ENCODE assay signal across 8 cellular contexts in the genomic region with DNA sequence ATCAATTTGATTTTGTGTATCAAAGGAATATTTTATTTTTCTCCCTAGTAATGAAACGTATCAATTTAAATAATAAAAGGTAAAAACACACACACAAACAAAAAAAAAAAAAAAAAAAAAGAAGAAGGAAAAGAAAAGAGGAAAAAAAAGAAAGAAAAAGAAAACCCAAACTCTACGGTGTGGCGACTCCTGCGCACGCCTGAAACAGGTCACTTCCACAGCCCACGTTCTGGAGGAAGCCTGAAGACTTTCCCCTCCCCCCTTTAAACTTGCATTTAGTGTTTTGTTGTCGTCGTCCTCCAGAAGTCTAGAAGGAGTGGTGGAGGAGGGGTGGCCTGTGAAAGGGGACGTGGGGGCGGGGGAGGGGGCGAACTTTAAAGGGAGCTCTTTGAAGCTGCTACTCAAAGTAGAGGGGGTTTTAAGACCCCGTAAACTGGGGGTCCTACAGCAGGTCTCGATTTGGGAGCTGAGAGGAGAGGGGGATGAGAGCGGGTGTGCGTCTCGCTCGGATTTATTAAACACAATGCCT. TPM values are rescaled to one million over a fixed set of nuclear protein-coding genes. Genes with fewer than 3 reads are reported as not detected.
DNase-seq lines count a peak whose midpoint lies in the region; ATAC-seq and TF ChIP-seq lines count a peak whose summit lies in the region.

No MANE protein-coding gene starts in this region.

- peaks cover 37% of the 10 kb centered on the region for H3K4me1 Mint-ChIP-seq in WTC11
- peaks cover 30% of the 10 kb centered on the region for H3K4me1 Mint-ChIP-seq in stimulated activated effector memory CD8-positive, alpha-beta T cell treated with anti-CD3 and anti-CD28 coated beads, Interleukin-12 subunit alpha, Interleukin-12 subunit beta, amount 100 ng/mL, for 72 hours

- H3K4me3 Mint-ChIP-seq in WTC11 = peak overlapping the region; percentile 91
- H3K4me3 Mint-ChIP-seq in stimulated activated effector memory CD8-positive, alpha-beta T cell treated with anti-CD3 and anti-CD28 coated beads, Interleukin-12 subunit alpha, Interleukin-12 subunit beta, amount 100 ng/mL, for 72 hours = peak overlapping the region; percentile 96

- no peak for DNase-seq in AG10803 (ENCODE audit: low read depth)
- no peak for DNase-seq in HFF-Myc (ENCODE audit: extremely low read depth, low read depth)
- DNase-seq in WTC11 (ENCODE audit: low spot score) = no peak
- peak; percentile 11 for DNase-seq in glomerular visceral epithelial cell (ENCODE audit: extremely low spot score)
- no peak for DNase-seq in stimulated activated effector memory CD8-positive, alpha-beta T cell treated with anti-CD3 and anti-CD28 coated beads, Interleukin-12 subunit alpha, Interleukin-12 subunit beta, amount 100 ng/mL, for 72 hours (ENCODE audit: low spot score in 2 of 2)
- DNase-seq in kidney glomerular epithelial cell (lab: John Stamatoyannopoulos, UW) = no peak
- no peak for DNase-seq in globus pallidus (ENCODE audit: low spot score)

- peaks cover 27% of the 10 kb centered on the region for H3K27me3 Mint-ChIP-seq in WTC11 (ENCODE audit: low read depth)

- no peaks in the 10 kb centered on the region for H3K36me3 Mint-ChIP-seq in WTC11
- peaks cover 38% of the 10 kb centered on the region for H3K36me3 Mint-ChIP-seq in stimulated activated effector memory CD8-positive, alpha-beta T cell treated with anti-CD3 and anti-CD28 coated beads, Interleukin-12 subunit alpha, Interleukin-12 subunit beta, amount 100 ng/mL, for 72 hours

- TF ChIP-seq CTCF in AG10803 (conservative IDR thresholded peaks at IDR 0.05; ENCODE audit: low read length) (no peak), HFF-Myc (IDR thresholded peaks at IDR 0.05; ENCODE audit: low read depth, low read length, missing control alignments) (no peak), WTC11 (IDR thresholded peaks at IDR 0.05) (no peak)

- H3K4me3 ChIP-seq in AG10803 (ENCODE audit: low read length) = peak overlapping the region; percentile 45
- H3K4me3 ChIP-seq in HFF-Myc (replicated peaks; ENCODE audit: low read depth, low read length) = peak overlapping the region; percentile 23

- 0 out of 2 replicates have a peak overlapping the region, but pooled peaks have one; percentile 60 for H3K27ac Mint-ChIP-seq in WTC11
- peak overlapping the region; percentile 99 for H3K27ac Mint-ChIP-seq in stimulated activated effector memory CD8-positive, alpha-beta T cell treated with anti-CD3 and anti-CD28 coated beads, Interleukin-12 subunit alpha, Interleukin-12 subunit beta, amount 100 ng/mL, for 72 hours

- POLR2A ChIA-PET in WTC11 (lab: Charles Lee) = interaction anchor here (0.6 to 4.6 kb wide), 10 partner anchors 9 to 896 kb away, joined by 3 to 44 read pairs (median 5); no protein-coding TSS in a partner anchor

- CTCF ChIA-PET in WTC11 (lab: Charles Lee) = interaction anchor here (0.6 to 3.6 kb wide), 8 partner anchors 11 to 622 kb away, joined by 3 to 29 read pairs (median 4); no protein-coding TSS in a partner anchor

- ATAC-seq in WTC11 (no peak), HG02623 (IDR thresholded peaks at IDR 0.05; ENCODE audit: unreplicated experiment) (no peak)
- no peak for ATAC-seq in stimulated activated effector memory CD8-positive, alpha-beta T cell treated with anti-CD3 and anti-CD28 coated beads, Interleukin-12 subunit alpha, Interleukin-12 subunit beta, amount 100 ng/mL, for 72 hours

- no peaks in the 10 kb centered on the region for H3K9me3 Mint-ChIP-seq in WTC11
- no peaks in the 10 kb centered on the region for H3K9me3 Mint-ChIP-seq in stimulated activated effector memory CD8-positive, alpha-beta T cell treated with anti-CD3 and anti-CD28 coated beads, Interleukin-12 subunit alpha, Interleukin-12 subunit beta, amount 100 ng/mL, for 72 hours

TF ChIP-seq in WTC11, 78 proteins besides CTCF, POLR2A, EP300 and RAD21:
- TF ChIP-seq, protein P1, sequence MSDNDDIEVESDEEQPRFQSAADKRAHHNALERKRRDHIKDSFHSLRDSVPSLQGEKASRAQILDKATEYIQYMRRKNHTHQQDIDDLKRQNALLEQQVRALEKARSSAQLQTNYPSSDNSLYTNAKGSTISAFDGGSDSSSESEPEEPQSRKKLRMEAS (CRISPR knock-in tag; IDR thresholded peaks at IDR 0.05) = no peak
- TF ChIP-seq, protein P2, sequence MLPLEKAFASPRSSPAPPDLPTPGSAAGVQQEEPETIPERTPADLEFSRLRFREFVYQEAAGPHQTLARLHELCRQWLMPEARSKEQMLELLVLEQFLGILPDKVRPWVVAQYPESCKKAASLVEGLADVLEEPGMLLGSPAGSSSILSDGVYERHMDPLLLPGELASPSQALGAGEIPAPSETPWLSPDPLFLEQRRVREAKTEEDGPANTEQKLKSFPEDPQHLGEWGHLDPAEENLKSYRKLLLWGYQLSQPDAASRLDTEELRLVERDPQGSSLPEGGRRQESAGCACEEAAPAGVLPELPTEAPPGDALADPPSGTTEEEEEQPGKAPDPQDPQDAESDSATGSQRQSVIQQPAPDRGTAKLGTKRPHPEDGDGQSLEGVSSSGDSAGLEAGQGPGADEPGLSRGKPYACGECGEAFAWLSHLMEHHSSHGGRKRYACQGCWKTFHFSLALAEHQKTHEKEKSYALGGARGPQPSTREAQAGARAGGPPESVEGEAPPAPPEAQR (CRISPR knock-in tag; IDR thresholded peaks at IDR 0.05) = no peak
- TF ChIP-seq NFYB (CRISPR knock-in tag; conservative IDR thresholded peaks at IDR 0.05; ENCODE audit: low read depth) = no peak
- TF ChIP-seq NR2C2 (CRISPR knock-in tag; IDR thresholded peaks at IDR 0.05) = no peak
- TF ChIP-seq, protein P3, sequence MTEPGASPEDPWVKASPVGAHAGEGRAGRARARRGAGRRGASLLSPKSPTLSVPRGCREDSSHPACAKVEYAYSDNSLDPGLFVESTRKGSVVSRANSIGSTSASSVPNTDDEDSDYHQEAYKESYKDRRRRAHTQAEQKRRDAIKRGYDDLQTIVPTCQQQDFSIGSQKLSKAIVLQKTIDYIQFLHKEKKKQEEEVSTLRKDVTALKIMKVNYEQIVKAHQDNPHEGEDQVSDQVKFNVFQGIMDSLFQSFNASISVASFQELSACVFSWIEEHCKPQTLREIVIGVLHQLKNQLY (CRISPR knock-in tag; IDR thresholded peaks at IDR 0.05) = no peak
- TF ChIP-seq PRRX2 (CRISPR knock-in tag; IDR thresholded peaks at IDR 0.05) = no peak
- TF ChIP-seq TCF7 (CRISPR knock-in tag; IDR thresholded peaks at IDR 0.05; ENCODE audit: low read depth) = no peak
- TF ChIP-seq ESRRA (CRISPR knock-in tag; IDR thresholded peaks at IDR 0.05; ENCODE audit: borderline replicate concordance) = no peak
- TF ChIP-seq JUN (CRISPR knock-in tag; IDR thresholded peaks at IDR 0.05) = no peak
- no peak for TF ChIP-seq CREB1 (CRISPR knock-in tag; IDR thresholded peaks at IDR 0.05)
- no peak for TF ChIP-seq ZNF121 (CRISPR knock-in tag; IDR thresholded peaks at IDR 0.05)
- no peak for TF ChIP-seq CBFB (CRISPR knock-in tag; IDR thresholded peaks at IDR 0.05; ENCODE audit: low read depth)
- no peak for TF ChIP-seq ZNF396 (CRISPR knock-in tag; IDR thresholded peaks at IDR 0.05; ENCODE audit: borderline replicate concordance)
- TF ChIP-seq IRF2 (CRISPR knock-in tag; IDR thresholded peaks at IDR 0.05; ENCODE audit: borderline replicate concordance, low read depth) = no peak
- no peak for TF ChIP-seq NR3C1 (CRISPR knock-in tag; conservative IDR thresholded peaks at IDR 0.05; ENCODE audit: low read depth)
- TF ChIP-seq, protein P4, sequence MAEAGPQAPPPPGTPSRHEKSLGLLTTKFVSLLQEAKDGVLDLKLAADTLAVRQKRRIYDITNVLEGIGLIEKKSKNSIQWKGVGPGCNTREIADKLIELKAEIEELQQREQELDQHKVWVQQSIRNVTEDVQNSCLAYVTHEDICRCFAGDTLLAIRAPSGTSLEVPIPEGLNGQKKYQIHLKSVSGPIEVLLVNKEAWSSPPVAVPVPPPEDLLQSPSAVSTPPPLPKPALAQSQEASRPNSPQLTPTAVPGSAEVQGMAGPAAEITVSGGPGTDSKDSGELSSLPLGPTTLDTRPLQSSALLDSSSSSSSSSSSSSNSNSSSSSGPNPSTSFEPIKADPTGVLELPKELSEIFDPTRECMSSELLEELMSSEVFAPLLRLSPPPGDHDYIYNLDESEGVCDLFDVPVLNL (CRISPR knock-in tag; IDR thresholded peaks at IDR 0.05; ENCODE audit: borderline replicate concordance, low read depth) = no peak
- no peak for TF ChIP-seq ELF4 (CRISPR knock-in tag; IDR thresholded peaks at IDR 0.05; ENCODE audit: low read depth)

RNA-seq across cellular contexts. Expression of a gene that starts 2.3 kb away (rescaled TPM):
- 66.8 to 78.7 TPM (median 68.0 TPM) in 3 replicates for total RNA-seq in WTC11 (2021)
